Comparison of ENCODE assay signal across 5 cellular contexts in genomic region chr1:78676996-78677395, GRCh38.
"Had no signal": no experiment of that assay in that cellular context is flagged by ENCODE, and none has a peak within 500 bp of the region (broad histone marks: within the 10 kb centered on the region; RNA-seq: fewer than 3 reads in every experiment).

No MANE protein-coding gene starts in this region.

- ATAC-seq: gastroesophageal sphincter; stimulated activated naive CD8-positive, alpha-beta T cell treated with anti-CD3 and anti-CD28 coated beads, Interleukin-15, amount 100 ng/mL, for 72 hours had no signal

- DNase-seq: left ventricle myocardium inferior; lower lobe of right lung; stimulated activated naive B cell treated with anti-CD40 and anti-IgM and Interleukin-4, amounts not matched to agents 10 μg/mL and 1 μg/mL and 100 μg/mL, for 72 hours had no signal
